9 cellular contexts compared by ENCODE assay signal in genomic region chr11:821513-822371, GRCh38. TPM values are rescaled to one million over a fixed set of nuclear protein-coding genes. Genes with fewer than 3 reads are reported as not detected.
A peak's percentile ranks its signal among the peaks of the same experiment; 100 is the strongest.
DNase-seq lines count a peak whose midpoint lies in the region; ATAC-seq and TF ChIP-seq lines count a peak whose summit lies in the region.
"Had no signal": no experiment of that assay in that cellular context is flagged by ENCODE, and none has a peak within 500 bp of the region (broad histone marks: within the 10 kb centered on the region; RNA-seq: fewer than 3 reads in every experiment).

No MANE protein-coding gene starts in this region.

- H3K9me2 ChIP-seq in hepatocyte (replicated peaks; ENCODE audit: insufficient read depth) = no peaks in the 10 kb centered on the region

- no peaks in the 10 kb centered on the region for H3K27me3 Mint-ChIP-seq in activated CD4-positive, alpha-beta memory T cell treated with anti-CD3 and anti-CD28 coated beads for 36 hours
- H3K27me3 Mint-ChIP-seq: activated CD8-positive, alpha-beta memory T cell treated with anti-CD3 and anti-CD28 coated beads, Interleukin-2, amount 10 ng/mL, durations not matched to agents 7 days and 5 days had no signal

- peaks cover 16% of the 10 kb centered on the region for H4K20me1 ChIP-seq in hepatocyte (ENCODE audit: insufficient read depth, poor library complexity, severe bottlenecking)

- H3K4me1 ChIP-seq in HEK293 (ENCODE audit: control insufficient read depth, insufficient read depth, low read length) (0 out of 2 replicates have a peak, but pooled peaks cover 3% of the 10 kb centered on the region), hepatocyte (ENCODE audit: insufficient read depth) (peaks cover 24% of the 10 kb centered on the region)

- H3K36me3 ChIP-seq in HEK293 (ENCODE audit: control insufficient read depth in 2 of 2, insufficient read depth in 1 of 2, low read length in 2 of 2) = peaks cover 0 to 44% of the 10 kb centered on the region in 2 experiments; a peak in 2 of 3 replicates
- no peaks in the 10 kb centered on the region for H3K36me3 ChIP-seq in hepatocyte (replicated peaks; ENCODE audit: insufficient read depth, low read depth)

- H3K36me3 Mint-ChIP-seq in activated CD4-positive, alpha-beta memory T cell treated with anti-CD3 and anti-CD28 coated beads for 36 hours = peaks cover 15% of the 10 kb centered on the region
- H3K36me3 Mint-ChIP-seq in stimulated activated effector memory CD8-positive, alpha-beta T cell treated with anti-CD3 and anti-CD28 coated beads, Interleukin-12 subunit alpha, Interleukin-12 subunit beta, amount 100 ng/mL, for 72 hours = peaks cover 43% of the 10 kb centered on the region
- H3K36me3 Mint-ChIP-seq: activated CD8-positive, alpha-beta memory T cell treated with anti-CD3 and anti-CD28 coated beads, Interleukin-2, amount 10 ng/mL, durations not matched to agents 7 days and 5 days had no signal

- H3K4me3 ChIP-seq in HEK293 (ENCODE audit: low read depth, low read length) = no peak overlapping the region
- no peak overlapping the region for H3K4me3 ChIP-seq in hepatocyte

- no peak overlapping the region for H2AFZ ChIP-seq in hepatocyte

- H3K9me3 Mint-ChIP-seq in activated CD4-positive, alpha-beta memory T cell treated with anti-CD3 and anti-CD28 coated beads for 36 hours = no peaks in the 10 kb centered on the region
- no peaks in the 10 kb centered on the region for H3K9me3 Mint-ChIP-seq in stimulated activated effector memory CD8-positive, alpha-beta T cell treated with anti-CD3 and anti-CD28 coated beads, Interleukin-12 subunit alpha, Interleukin-12 subunit beta, amount 100 ng/mL, for 72 hours

- ATAC-seq in stimulated activated effector memory CD8-positive, alpha-beta T cell treated with anti-CD3 and anti-CD28 coated beads, Interleukin-12 subunit alpha, Interleukin-12 subunit beta, amount 100 ng/mL, for 72 hours = no peak
- ATAC-seq in GM18861 (IDR thresholded peaks at IDR 0.05; ENCODE audit: unreplicated experiment) (no peak), HG02610 (IDR thresholded peaks at IDR 0.05; ENCODE audit: unreplicated experiment) (no peak)
- ATAC-seq: activated CD8-positive, alpha-beta memory T cell treated with anti-CD3 and anti-CD28 coated beads, Interleukin-2, amount 10 ng/mL, durations not matched to agents 7 days and 5 days had no signal

- CTCF ChIA-PET in HEK293 (lab: Yijun Ruan, JAX) = interaction anchor here (1.2 kb wide), 1 partner anchor 23 kb away, joined by 3 read pairs; no protein-coding TSS in a partner anchor
- CTCF ChIA-PET in activated CD4-positive, alpha-beta memory T cell treated with anti-CD3 and anti-CD28 coated beads for 36 hours (lab: Charles Lee) = no interaction called here

- no peak for DNase-seq in activated CD4-positive, alpha-beta memory T cell treated with anti-CD3 and anti-CD28 coated beads for 36 hours
- no peak for DNase-seq in hepatocyte (ENCODE audit: low spot score)
- DNase-seq in stimulated activated effector memory CD8-positive, alpha-beta T cell treated with anti-CD3 and anti-CD28 coated beads, Interleukin-12 subunit alpha, Interleukin-12 subunit beta, amount 100 ng/mL, for 72 hours (ENCODE audit: low spot score in 2 of 2) = no peak
- DNase-seq in NCI-H526 treated with DMSO at 0.1 percent for 48 hours (lab: John Stamatoyannopoulos, UW) = no peak
- DNase-seq: activated CD8-positive, alpha-beta memory T cell treated with anti-CD3 and anti-CD28 coated beads, Interleukin-2, amount 10 ng/mL, durations not matched to agents 7 days and 5 days; stimulated activated naive CD4-positive, alpha-beta T cell had no signal

- H3K9me3 ChIP-seq in HEK293 (ENCODE audit: control insufficient read depth, insufficient read depth, low read depth, low read length) (no peaks in the 10 kb centered on the region), hepatocyte (ENCODE audit: low read depth) (no peaks in the 10 kb centered on the region)

- POLR2A ChIA-PET in HEK293 (lab: Yijun Ruan, JAX) = interaction anchor here (0.5 to 11.4 kb wide), 4 partner anchors 12 to 45 kb away, joined by 4 to 202 read pairs (median 5); partner anchors contain the start of genes CD151, CRACR2B, GATD1 and RPLP2
- POLR2A ChIA-PET in activated CD4-positive, alpha-beta memory T cell treated with anti-CD3 and anti-CD28 coated beads for 36 hours (lab: Charles Lee) = interaction anchor here (1.8 kb wide), 1 partner anchor 10 kb away, joined by 5 read pairs; no protein-coding TSS in a partner anchor

- peak overlapping the region; percentile 91 for H3K4me2 ChIP-seq in hepatocyte

- no peak overlapping the region for H3K27ac Mint-ChIP-seq in activated CD4-positive, alpha-beta memory T cell treated with anti-CD3 and anti-CD28 coated beads for 36 hours
- H3K27ac Mint-ChIP-seq in stimulated activated effector memory CD8-positive, alpha-beta T cell treated with anti-CD3 and anti-CD28 coated beads, Interleukin-12 subunit alpha, Interleukin-12 subunit beta, amount 100 ng/mL, for 72 hours = peak overlapping the region; percentile 17

- peak overlapping the region; percentile 12 for H3K4me3 Mint-ChIP-seq in activated CD4-positive, alpha-beta memory T cell treated with anti-CD3 and anti-CD28 coated beads for 36 hours
- H3K4me3 Mint-ChIP-seq in stimulated activated effector memory CD8-positive, alpha-beta T cell treated with anti-CD3 and anti-CD28 coated beads, Interleukin-12 subunit alpha, Interleukin-12 subunit beta, amount 100 ng/mL, for 72 hours = peak overlapping the region; percentile 76

- H3K27ac ChIP-seq in HEK293 (ENCODE audit: extremely low read depth, low read depth, low read length) = no peak overlapping the region
- no peak overlapping the region for H3K27ac ChIP-seq in hepatocyte

- peaks cover 19% of the 10 kb centered on the region for H3K79me2 ChIP-seq in hepatocyte

- TF ChIP-seq CTCF in HEK293 (tag by site-specific recombination; IDR thresholded peaks at IDR 0.05) = no peak
- no peak for TF ChIP-seq CTCF in hepatocyte (IDR thresholded peaks at IDR 0.05; ENCODE audit: poor library complexity)

- WGBS in hepatocyte (ENCODE audit: low lambda C conversion rate, missing lambda C conversion rate) = 96% methylated on average over 19 of the region's 22 CpGs

- intact Hi-C loops in activated CD4-positive, alpha-beta memory T cell treated with anti-CD3 and anti-CD28 coated beads for 36 hours (cut with micrococcal nuclease) = no loop called here

- H3K4me1 Mint-ChIP-seq in activated CD4-positive, alpha-beta memory T cell treated with anti-CD3 and anti-CD28 coated beads for 36 hours (ENCODE audit: low read depth) = peaks cover 18% of the 10 kb centered on the region
- peaks cover 17% of the 10 kb centered on the region for H3K4me1 Mint-ChIP-seq in stimulated activated effector memory CD8-positive, alpha-beta T cell treated with anti-CD3 and anti-CD28 coated beads, Interleukin-12 subunit alpha, Interleukin-12 subunit beta, amount 100 ng/mL, for 72 hours

- H3K27me3 ChIP-seq in hepatocyte = peaks cover 9% of the 10 kb centered on the region

TF ChIP-seq in HEK293, 187 proteins besides CTCF, POLR2A, EP300 and RAD21 (continues in another document):
- TF ChIP-seq, protein P1, sequence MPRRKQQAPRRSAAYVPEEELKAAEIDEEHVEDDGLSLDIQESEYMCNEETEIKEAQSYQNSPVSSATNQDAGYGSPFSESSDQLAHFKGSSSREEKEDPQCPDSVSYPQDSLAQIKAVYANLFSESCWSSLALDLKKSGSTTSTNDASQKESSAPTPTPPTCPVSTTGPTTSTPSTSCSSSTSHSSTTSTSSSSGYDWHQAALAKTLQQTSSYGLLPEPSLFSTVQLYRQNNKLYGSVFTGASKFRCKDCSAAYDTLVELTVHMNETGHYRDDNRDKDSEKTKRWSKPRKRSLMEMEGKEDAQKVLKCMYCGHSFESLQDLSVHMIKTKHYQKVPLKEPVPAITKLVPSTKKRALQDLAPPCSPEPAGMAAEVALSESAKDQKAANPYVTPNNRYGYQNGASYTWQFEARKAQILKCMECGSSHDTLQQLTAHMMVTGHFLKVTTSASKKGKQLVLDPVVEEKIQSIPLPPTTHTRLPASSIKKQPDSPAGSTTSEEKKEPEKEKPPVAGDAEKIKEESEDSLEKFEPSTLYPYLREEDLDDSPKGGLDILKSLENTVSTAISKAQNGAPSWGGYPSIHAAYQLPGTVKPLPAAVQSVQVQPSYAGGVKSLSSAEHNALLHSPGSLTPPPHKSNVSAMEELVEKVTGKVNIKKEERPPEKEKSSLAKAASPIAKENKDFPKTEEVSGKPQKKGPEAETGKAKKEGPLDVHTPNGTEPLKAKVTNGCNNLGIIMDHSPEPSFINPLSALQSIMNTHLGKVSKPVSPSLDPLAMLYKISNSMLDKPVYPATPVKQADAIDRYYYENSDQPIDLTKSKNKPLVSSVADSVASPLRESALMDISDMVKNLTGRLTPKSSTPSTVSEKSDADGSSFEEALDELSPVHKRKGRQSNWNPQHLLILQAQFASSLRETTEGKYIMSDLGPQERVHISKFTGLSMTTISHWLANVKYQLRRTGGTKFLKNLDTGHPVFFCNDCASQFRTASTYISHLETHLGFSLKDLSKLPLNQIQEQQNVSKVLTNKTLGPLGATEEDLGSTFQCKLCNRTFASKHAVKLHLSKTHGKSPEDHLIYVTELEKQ (tag by site-specific recombination; IDR thresholded peaks at IDR 0.05; ENCODE audit: borderline replicate concordance) = no peak
- no peak for TF ChIP-seq HOXA7 (CRISPR knock-in tag; IDR thresholded peaks at IDR 0.05; ENCODE audit: borderline replicate concordance)
- TF ChIP-seq, protein P2, sequence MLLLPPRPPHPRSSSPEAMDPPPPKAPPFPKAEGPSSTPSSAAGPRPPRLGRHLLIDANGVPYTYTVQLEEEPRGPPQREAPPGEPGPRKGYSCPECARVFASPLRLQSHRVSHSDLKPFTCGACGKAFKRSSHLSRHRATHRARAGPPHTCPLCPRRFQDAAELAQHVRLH (tag by site-specific recombination; IDR thresholded peaks at IDR 0.05) = no peak

RNA-seq across cellular contexts. Expression of gene PNPLA2, which starts 3.0 kb away (rescaled TPM):
- 10 to 100 TPM; 33.2 to 35.0 TPM for total RNA-seq in activated CD4-positive, alpha-beta memory T cell treated with anti-CD3 and anti-CD28 coated beads for 36 hours
- 12.2 and 12.9 TPM in 2 replicates for total RNA-seq in hepatocyte
- 50.0 and 57.3 TPM in 2 replicates for polyA plus RNA-seq in hepatocyte

RNA-seq across cellular contexts. Expression of gene CRACR2B, which starts 6.0 kb away (rescaled TPM):
- 1 to 10 TPM; 1.8 to 2.3 TPM for total RNA-seq in activated CD4-positive, alpha-beta memory T cell treated with anti-CD3 and anti-CD28 coated beads for 36 hours
- 9.7 and 10.2 TPM in 2 replicates for total RNA-seq in hepatocyte
- 33.2 and 39.7 TPM in 2 replicates for polyA plus RNA-seq in hepatocyte

RNA-seq across cellular contexts. Expression of gene CD151, which starts 11.0 kb away (rescaled TPM):
- total RNA-seq in activated CD4-positive, alpha-beta memory T cell treated with anti-CD3 and anti-CD28 coated beads for 36 hours = 10 to 100 TPM; 40.2 to 40.9 TPM
- total RNA-seq in hepatocyte = 248 and 260 TPM in 2 replicates
- 356 and 392 TPM in 2 replicates for polyA plus RNA-seq in hepatocyte

RNA-seq across cellular contexts. Expression of gene RPLP2, which starts 12.0 kb away (rescaled TPM):
- total RNA-seq in activated CD4-positive, alpha-beta memory T cell treated with anti-CD3 and anti-CD28 coated beads for 36 hours = 1,000 to 10,000 TPM; 2,941 to 2,963 TPM
- 342 and 401 TPM in 2 replicates for total RNA-seq in hepatocyte
- 468 and 539 TPM in 2 replicates for polyA plus RNA-seq in hepatocyte

RNA-seq across cellular contexts. Expression of gene PIDD1, which starts 16.7 kb away (rescaled TPM):
- 10 to 100 TPM; 28.3 to 32.1 TPM for total RNA-seq in activated CD4-positive, alpha-beta memory T cell treated with anti-CD3 and anti-CD28 coated beads for 36 hours
- total RNA-seq in hepatocyte = 7.1 and 11.1 TPM in 2 replicates
- polyA plus RNA-seq in hepatocyte = 16.3 and 29.5 TPM in 2 replicates
